ENCODE assay signal across 18 cellular contexts in the genomic region with DNA sequence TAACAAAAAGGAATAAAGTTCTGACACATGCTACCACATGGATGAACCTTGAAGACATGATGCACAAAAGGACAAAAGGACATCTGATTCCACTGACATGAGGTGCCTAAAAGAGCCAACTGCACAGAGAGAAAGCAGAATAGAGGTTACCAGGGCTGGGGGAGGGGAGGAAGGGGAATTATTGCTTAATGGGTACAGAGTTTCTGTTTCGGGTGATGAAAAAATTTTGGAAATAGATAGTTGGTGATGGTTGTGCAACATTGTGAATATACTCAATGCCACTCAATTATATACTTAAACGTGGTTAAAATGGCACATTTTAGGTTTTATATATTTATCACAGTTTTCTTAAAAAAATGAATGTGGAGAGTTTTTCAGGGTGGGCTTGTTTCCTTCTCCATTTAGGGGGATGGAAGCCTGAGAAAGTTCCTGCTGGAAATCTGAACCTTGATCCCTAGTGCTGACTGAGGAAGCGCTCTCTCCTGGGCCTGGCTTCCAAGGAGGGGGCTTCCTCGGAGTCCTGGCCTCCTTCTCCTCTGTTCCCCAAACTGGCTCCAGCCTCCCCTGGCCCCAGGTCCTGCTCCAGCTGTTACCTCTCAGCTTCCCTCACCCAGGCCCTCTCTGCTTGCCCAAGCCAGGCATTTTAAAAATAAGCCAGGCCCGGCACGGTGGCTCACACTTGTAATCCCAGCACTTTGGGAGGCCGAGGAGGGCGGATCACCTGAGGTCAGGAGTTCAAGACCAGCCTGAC.
DNase-seq lines count a peak whose midpoint lies in the region; ATAC-seq, FAIRE-seq and TF ChIP-seq lines count a peak whose summit lies in the region.
"Had no signal": no experiment of that assay in that cellular context is flagged by ENCODE, and none has a peak within 500 bp of the region (broad histone marks: within the 10 kb centered on the region; RNA-seq: fewer than 3 reads in every experiment).

No MANE protein-coding gene starts in this region.

- H3K4me2 ChIP-seq in BLaER1 (peak overlapping the region; percentile 98; the same call in 1 of the 2 replicates), HepG2 (ENCODE audit: low read depth, low read length) (no peak overlapping the region), PC-9 (no peak overlapping the region)

- FAIRE-seq in HepG2 (lab: Jason Lieb, UNC) (no peak), GM19239 (lab: Jason Lieb, UNC) (no peak)

- no peak overlapping the region for H3K9ac ChIP-seq in BLaER1
- no peak overlapping the region for H3K9ac ChIP-seq in HepG2 (ENCODE audit: insufficient read depth, low read depth, low read length)

- WGBS in HepG2 (ENCODE audit: low lambda C conversion rate): 75% methylated on average over 8 of the region's 8 CpGs
- WGBS in stomach, 5 donors: 76 to 90% (median 88%) methylated on average over 8 of the region's 8 CpGs

- H2AFZ ChIP-seq in HepG2 (ENCODE audit: low read length) (no peak overlapping the region), PC-9 (no peak overlapping the region)

- H3F3A ChIP-seq in PC-9 (ENCODE audit: insufficient read depth, low read depth): no peaks in the 10 kb centered on the region

- H3K79me2 ChIP-seq in HepG2 (ENCODE audit: insufficient read depth, low read length) (no peaks in the 10 kb centered on the region), PC-9 (ENCODE audit: low read depth) (no peaks in the 10 kb centered on the region)

- TF ChIP-seq CTCF in HL-60 (IDR thresholded peaks at IDR 0.05; ENCODE audit: insufficient read depth, low read length) (no peak), HepG2 (CRISPR knock-in tag; IDR thresholded peaks at IDR 0.05) (no peak), stomach (IDR thresholded peaks at IDR 0.05) (no peak), PC-9 (conservative IDR thresholded peaks at IDR 0.05) (no peak)

- no peak for TF ChIP-seq RAD21 in HepG2 (CRISPR knock-in tag; IDR thresholded peaks at IDR 0.05)

- peak; percentile 72 to 80 for DNase-seq in HL-60 (ENCODE audit: low read depth in 1 of 2, low spot score in 1 of 2)
- peak; percentile 44 for DNase-seq in SKM-1 treated with dmso at 0.1 percent for 144 hours (lab: John Stamatoyannopoulos, UW; ENCODE audit: unreplicated experiment)
- DNase-seq in HepG2 (ENCODE audit: low spot score): no peak
- DNase-seq in stomach: no peak
- no peak for DNase-seq in GM19239 (ENCODE audit: insufficient read length, low spot score)
- no peak for DNase-seq in PC-9
- DNase-seq: activated T-cell treated with anti-CD3 and anti-CD28 coated beads for 4 hours; caudate nucleus; effector memory CD4-positive, alpha-beta T cell; hippocampal formation; left colon; NCI-H526; stimulated activated CD4-positive, alpha-beta T cell treated with anti-CD3 and anti-CD28 coated beads, Interleukin-15, amount 100 ng/mL, for 24 hours; substantia nigra had no signal

- H4K20me1 ChIP-seq in BLaER1 (no peaks in the 10 kb centered on the region; the same call in 1 of the 2 replicates), HepG2 (ENCODE audit: insufficient read depth, low read length) (no peaks in the 10 kb centered on the region), PC-9 (ENCODE audit: insufficient read depth) (no peaks in the 10 kb centered on the region)

- no peaks in the 10 kb centered on the region for H3K27me3 ChIP-seq in BLaER1
- H3K27me3 ChIP-seq in HL-60 (ENCODE audit: insufficient read depth, poor library complexity, severe bottlenecking): no peaks in the 10 kb centered on the region
- H3K27me3 ChIP-seq in HepG2 (ENCODE audit: control insufficient read depth in 1 of 2, insufficient read depth in 2 of 2, low read length in 2 of 2): no peaks in the 10 kb centered on the region
- no peaks in the 10 kb centered on the region for H3K27me3 ChIP-seq in stomach
- no peaks in the 10 kb centered on the region for H3K27me3 ChIP-seq in PC-9 (ENCODE audit: insufficient read depth, low read depth)
- H3K27me3 ChIP-seq: adrenal gland, Peyer's patch had no signal

- H3K4me3 ChIP-seq in BLaER1 (no peak overlapping the region), HL-60 (replicated peaks; ENCODE audit: insufficient read depth, low read length) (no peak overlapping the region), HepG2 (replicated peaks in 1 of 3; ENCODE audit: insufficient read depth in 1 of 3, low read depth in 2 of 3, low read length in 3 of 3) (no peak overlapping the region), stomach (no peak overlapping the region), PC-9 (no peak overlapping the region)
- H3K4me3 ChIP-seq: adrenal gland, Peyer's patch had no signal

- H3K36me3 ChIP-seq in BLaER1 (peaks cover 22% of the 10 kb centered on the region), HepG2 (replicated peaks in 1 of 2; ENCODE audit: control insufficient read depth in 1 of 2, insufficient read depth in 2 of 2, low read length in 2 of 2) (no peaks in the 10 kb centered on the region), stomach (no peaks in the 10 kb centered on the region), PC-9 (ENCODE audit: low read depth) (no peaks in the 10 kb centered on the region)
- H3K36me3 ChIP-seq: adrenal gland, Peyer's patch had no signal

- POLR2A ChIA-PET in HepG2 (lab: Yijun Ruan, JAX): no interaction called here
- POLR2A ChIA-PET in PC-9 (lab: Charles Lee; ENCODE audit: unreplicated experiment): no interaction called here

- CTCF ChIA-PET in HepG2 (lab: Yijun Ruan, JAX; ENCODE audit: low intra/inter-chr PET ratio, low total read pairs) (no interaction called here), PC-9 (lab: Charles Lee) (no interaction called here)

- TF ChIP-seq EP300 in HepG2 (IDR thresholded peaks at IDR 0.05; ENCODE audit: low read depth in 2 of 2, low read length in 2 of 2): no peak
- TF ChIP-seq EP300 in HepG2 (CRISPR knock-in tag; IDR thresholded peaks at IDR 0.05; ENCODE audit: borderline replicate concordance): no peak
- no peak for TF ChIP-seq EP300 in stomach (IDR thresholded peaks at IDR 0.05)

- ATAC-seq in HepG2 (no peak), GM21529 (IDR thresholded peaks at IDR 0.05; ENCODE audit: unreplicated experiment) (no peak)
- ATAC-seq: left colon had no signal

- H3K4me1 ChIP-seq in BLaER1 (peaks cover 58% of the 10 kb centered on the region), HepG2 (ENCODE audit: insufficient read depth, low read length) (peaks cover 41% of the 10 kb centered on the region), stomach (peaks cover 3 to 24% (median 9%) of the 10 kb centered on the region in 4 donors), PC-9 (replicated peaks; ENCODE audit: insufficient read depth) (no peaks in the 10 kb centered on the region)

- intact Hi-C loops in HepG2 (cut with micrococcal nuclease; ENCODE audit: unreplicated experiment): no loop called here
- intact Hi-C loops in stomach (cut with DNase I; ENCODE audit: low total_unique reads): no loop called here
- intact Hi-C loops in PC-9 (cut with micrococcal nuclease; ENCODE audit: unreplicated experiment): no loop called here

- H3K9me3 ChIP-seq in BLaER1 (peaks cover 8% of the 10 kb centered on the region), HepG2 (ENCODE audit: low read length) (no peaks in the 10 kb centered on the region), stomach (no peaks in the 10 kb centered on the region), PC-9 (ENCODE audit: insufficient read depth, low read depth) (no peaks in the 10 kb centered on the region)
- H3K9me3 ChIP-seq: adrenal gland, Peyer's patch had no signal

- H3K27ac ChIP-seq in BLaER1 (peak overlapping the region; percentile 25; the same call in 1 of the 2 replicates), HL-60 (replicated peaks) (peak overlapping the region; percentile 77), HepG2 (ENCODE audit: extremely low read length, insufficient read depth, low read length) (no peak overlapping the region), stomach (no peak overlapping the region), PC-9 (no peak overlapping the region)
- H3K27ac ChIP-seq: adrenal gland, Peyer's patch had no signal

- H3K9me2 ChIP-seq in PC-9 (ENCODE audit: insufficient read depth): peaks cover 6% of the 10 kb centered on the region; the same call in 1 of the 2 replicates

- BruUV-seq in HepG2 (replicated peaks; lab: Mats Ljungman, UMichigan): no TSS peak
- no TSS peak for BruUV-seq in PC-9 (replicated peaks; lab: Mats Ljungman, UMichigan)

- in situ Hi-C loops in HepG2 (cut with HindIII; ENCODE audit: extremely low pct_ligation_motif_present, low pct_unique_long_range_greater_than_20kb): loop anchor here (25.0 kb wide), 1 partner anchor 256 kb away; the partner anchor contains the start of gene DNMT3B

- TF ChIP-seq POLR2A in HepG2 (IDR thresholded peaks at IDR 0.05; ENCODE audit: insufficient read depth in 1 of 2, low read depth in 2 of 2, low read length in 2 of 2) (no peak), stomach (IDR thresholded peaks at IDR 0.05) (no peak)

TF ChIP-seq in HepG2, 621 proteins besides CTCF, POLR2A, EP300 and RAD21 (continues in another document):
- TF ChIP-seq ZNF235 (CRISPR knock-in tag; IDR thresholded peaks at IDR 0.05; ENCODE audit: borderline replicate concordance) (no peak), CEBPB (IDR thresholded peaks at IDR 0.05; ENCODE audit: borderline replicate concordance, low read depth, low read length) (peak; percentile 68; the same call in 1 of the 2 replicates), CEBPG (CRISPR knock-in tag; IDR thresholded peaks at IDR 0.05) (peak; percentile 29; the same call in 1 of the 2 replicates), KLF9 (CRISPR knock-in tag; IDR thresholded peaks at IDR 0.05; ENCODE audit: low read depth) (no peak)
- TF ChIP-seq, protein P1, sequence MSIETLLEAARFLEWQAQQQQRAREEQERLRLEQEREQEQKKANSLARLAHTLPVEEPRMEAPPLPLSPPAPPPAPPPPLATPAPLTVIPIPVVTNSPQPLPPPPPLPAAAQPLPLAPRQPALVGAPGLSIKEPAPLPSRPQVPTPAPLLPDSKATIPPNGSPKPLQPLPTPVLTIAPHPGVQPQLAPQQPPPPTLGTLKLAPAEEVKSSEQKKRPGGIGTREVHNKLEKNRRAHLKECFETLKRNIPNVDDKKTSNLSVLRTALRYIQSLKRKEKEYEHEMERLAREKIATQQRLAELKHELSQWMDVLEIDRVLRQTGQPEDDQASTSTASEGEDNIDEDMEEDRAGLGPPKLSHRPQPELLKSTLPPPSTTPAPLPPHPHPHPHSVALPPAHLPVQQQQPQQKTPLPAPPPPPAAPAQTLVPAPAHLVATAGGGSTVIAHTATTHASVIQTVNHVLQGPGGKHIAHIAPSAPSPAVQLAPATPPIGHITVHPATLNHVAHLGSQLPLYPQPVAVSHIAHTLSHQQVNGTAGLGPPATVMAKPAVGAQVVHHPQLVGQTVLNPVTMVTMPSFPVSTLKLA (IDR thresholded peaks at IDR 0.05): peak; percentile 32; the same call in 1 of the 2 replicates

Comparison
In these comparisons a context has a peak if more than half of its experiments do, and no peak if none do; other contexts are left out.
1. H3K27ac ChIP-seq: peak in BLaER1 (single experiment) and HL-60 (single experiment); none in HepG2 (single experiment), stomach (0 of 5) and PC-9 (single experiment).
2. DNase-seq: peak in HL-60 (2 of 2) and SKM-1 treated with dmso at 0.1 percent for 144 hours (single experiment); none in HepG2 (single experiment), stomach (single experiment), GM19239 (single experiment) and PC-9 (0 of 2).